ENCODE assay signal across 26 cellular contexts in the genomic region with DNA sequence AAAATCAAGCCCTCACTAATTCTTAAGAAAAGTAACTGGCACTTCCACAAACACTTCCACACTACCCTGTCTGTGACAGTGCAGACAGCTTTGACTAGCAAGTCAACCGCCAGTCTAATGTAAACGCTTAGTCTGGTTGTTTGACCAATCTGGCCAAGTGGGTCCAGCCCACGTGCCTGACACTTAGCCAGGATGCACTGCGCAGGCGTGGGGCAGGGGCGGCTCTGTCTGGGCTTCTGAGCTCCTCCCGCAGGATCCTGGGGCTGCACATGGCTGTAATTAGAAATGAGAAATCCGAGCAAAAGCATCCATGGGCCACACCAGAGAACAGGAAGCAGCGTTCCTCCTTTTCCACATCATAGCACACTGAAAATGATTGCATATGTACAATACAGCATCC.
"Had no signal": no experiment of that assay in that cellular context is flagged by ENCODE, and none has a peak within 500 bp of the region (broad histone marks: within the 10 kb centered on the region; RNA-seq: fewer than 3 reads in every experiment).

No MANE protein-coding gene starts in this region.

- DNase-seq: activated B cell treated with CpG ODN at 0.5 μM for 24 hours; activated CD4-positive, alpha-beta T cell treated with anti-CD3 and anti-CD28 coated beads for 36 hours; activated CD4-positive, alpha-beta T cell treated with anti-CD3 and anti-CD28 coated beads, Interleukin-2, amount 50 U/mL, for 4 hours; activated CD8-positive, alpha-beta memory T cell treated with anti-CD3 and anti-CD28 coated beads for 24 hours; activated CD8-positive, alpha-beta memory T cell treated with anti-CD3 and anti-CD28 coated beads, Interleukin-2, amount 50 U/mL, for 4 hours; activated naive CD4-positive, alpha-beta T cell; activated naive CD8-positive, alpha-beta T cell treated with anti-CD3 and anti-CD28 coated beads for 36 hours; activated T-cell treated with anti-CD3 and anti-CD28 coated beads, Interleukin-2, amount 50 U/mL, for 24 hours; effector memory CD4-positive, alpha-beta T cell; glutamatergic neuron; immature natural killer cell; left ventricle myocardium superior; pancreas; psoas muscle; stimulated activated CD4-positive, alpha-beta T cell treated with anti-CD3 and anti-CD28 coated beads, Interleukin-4, amount 100 ng/mL, for 24 hours; stimulated activated naive CD4-positive, alpha-beta T cell treated with Interleukin-2 at 50 U/mL for 16 hours; T1000; thyroid gland had no signal

- H3K4me1 ChIP-seq: breast epithelium, esophagus muscularis mucosa, pancreas, psoas muscle, right atrium auricular region, thyroid gland had no signal

- H3K27me3 Mint-ChIP-seq: activated B cell treated with CpG ODN at 0.5 μM for 24 hours; activated CD4-positive, alpha-beta T cell treated with anti-CD3 and anti-CD28 coated beads for 36 hours; activated naive CD8-positive, alpha-beta T cell treated with anti-CD3 and anti-CD28 coated beads for 36 hours; activated T-cell treated with anti-CD3 and anti-CD28 coated beads, Interleukin-2, amount 50 U/mL, for 24 hours; activated T-helper 17 cell treated with anti-CD3 and anti-CD28 coated beads, Interleukin-2, amount 50 U/mL, for 72 hours; central memory CD8-positive, alpha-beta T cell had no signal

- H3K36me3 ChIP-seq: breast epithelium, esophagus muscularis mucosa, neutrophil, pancreas, right atrium auricular region, thyroid gland had no signal

- H3K27ac ChIP-seq: breast epithelium, esophagus muscularis mucosa, hepatocyte, neutrophil, pancreas, psoas muscle, right atrium auricular region, thyroid gland had no signal

- H3K4me3 ChIP-seq: breast epithelium, esophagus muscularis mucosa, hepatocyte, pancreas, psoas muscle, right atrium auricular region, thyroid gland had no signal

- H3K4me1 Mint-ChIP-seq: activated B cell treated with CpG ODN at 0.5 μM for 24 hours; activated CD4-positive, alpha-beta T cell treated with anti-CD3 and anti-CD28 coated beads for 36 hours; activated naive CD8-positive, alpha-beta T cell treated with anti-CD3 and anti-CD28 coated beads for 36 hours; activated T-helper 17 cell treated with anti-CD3 and anti-CD28 coated beads, Interleukin-2, amount 50 U/mL, for 72 hours; central memory CD8-positive, alpha-beta T cell; immature natural killer cell had no signal

- H3K4me3 Mint-ChIP-seq: activated B cell treated with CpG ODN at 0.5 μM for 24 hours; activated CD4-positive, alpha-beta T cell treated with anti-CD3 and anti-CD28 coated beads for 36 hours; activated naive CD8-positive, alpha-beta T cell treated with anti-CD3 and anti-CD28 coated beads for 36 hours; activated T-cell treated with anti-CD3 and anti-CD28 coated beads, Interleukin-2, amount 50 U/mL, for 24 hours; activated T-helper 17 cell treated with anti-CD3 and anti-CD28 coated beads, Interleukin-2, amount 50 U/mL, for 72 hours; central memory CD8-positive, alpha-beta T cell; immature natural killer cell; nephron had no signal

- H3K36me3 Mint-ChIP-seq: activated naive CD8-positive, alpha-beta T cell treated with anti-CD3 and anti-CD28 coated beads for 36 hours had no signal

- H3K9me3 Mint-ChIP-seq: activated naive CD8-positive, alpha-beta T cell treated with anti-CD3 and anti-CD28 coated beads for 36 hours; nephron had no signal

- H3K4me2 ChIP-seq: hepatocyte had no signal

- H3K9me3 ChIP-seq: breast epithelium, esophagus muscularis mucosa, neutrophil, pancreas, psoas muscle, right atrium auricular region, thyroid gland had no signal

- H3K27ac Mint-ChIP-seq: activated B cell treated with CpG ODN at 0.5 μM for 24 hours; activated CD4-positive, alpha-beta T cell treated with anti-CD3 and anti-CD28 coated beads for 36 hours; activated naive CD8-positive, alpha-beta T cell treated with anti-CD3 and anti-CD28 coated beads for 36 hours; activated T-cell treated with anti-CD3 and anti-CD28 coated beads, Interleukin-2, amount 50 U/mL, for 24 hours; activated T-helper 17 cell treated with anti-CD3 and anti-CD28 coated beads, Interleukin-2, amount 50 U/mL, for 72 hours; immature natural killer cell; nephron had no signal

- H3K27me3 ChIP-seq: hepatocyte, neutrophil, right atrium auricular region, thyroid gland had no signal
